1 cellular context compared by ENCODE assay signal in genomic region chr17:42141382-42141781, GRCh38.
TF ChIP-seq lines count a peak whose summit lies in the region.

No MANE protein-coding gene starts in this region.

TF ChIP-seq in WTC11, 78 proteins besides CTCF, POLR2A, EP300 and RAD21 (continued from another document):
- TF ChIP-seq ATF6 (CRISPR knock-in tag; IDR thresholded peaks at IDR 0.05) = no peak
- no peak for TF ChIP-seq USF1 (CRISPR knock-in tag; IDR thresholded peaks at IDR 0.05)
